In genomic region chr3:187798531-187799520, GRCh38 we compare ENCODE assay signal across 11 cellular contexts. TPM values are rescaled to one million over a fixed set of nuclear protein-coding genes. Genes with fewer than 3 reads are reported as not detected.
DNase-seq lines count a peak whose midpoint lies in the region; ATAC-seq, FAIRE-seq and TF ChIP-seq lines count a peak whose summit lies in the region.
"Had no signal": no experiment of that assay in that cellular context is flagged by ENCODE, and none has a peak within 500 bp of the region (broad histone marks: within the 10 kb centered on the region; RNA-seq: fewer than 3 reads in every experiment).

No MANE protein-coding gene starts in this region.

- H3K4me1 ChIP-seq in HAP-1 (peaks cover 3% of the 10 kb centered on the region; the same call in 1 of the 2 replicates), lower lobe of right lung (peaks cover 22% of the 10 kb centered on the region), kidney (ENCODE audit: control insufficient read depth in 1 of 2, insufficient read depth in 1 of 2, low read depth in 1 of 2, low read length in 2 of 2) (no peaks in the 10 kb centered on the region)
- H3K4me1 ChIP-seq: colonic mucosa had no signal

- no peaks in the 10 kb centered on the region for H3K36me3 ChIP-seq in HAP-1 (replicated peaks)
- H3K36me3 ChIP-seq in lower lobe of right lung, result no peaks in the 10 kb centered on the region
- no peaks in the 10 kb centered on the region for H3K36me3 ChIP-seq in kidney (ENCODE audit: control insufficient read depth in 1 of 2, insufficient read depth in 2 of 2, low read length in 2 of 2)
- H3K36me3 ChIP-seq: colonic mucosa, pancreas had no signal

- H3K4me3 Mint-ChIP-seq in T-helper 1 cell treated with Interleukin-12 subunit alpha and Interleukin-12 subunit beta and Interleukin-4 antibody, amounts not matched to agents 30 μg/mL and 1 μg/mL, for 36 hours, result peak overlapping the region; percentile 65

- H3K27me3 ChIP-seq in HAP-1 (ENCODE audit: low read depth) (no peaks in the 10 kb centered on the region), lower lobe of right lung (ENCODE audit: low read depth) (no peaks in the 10 kb centered on the region)
- H3K27me3 ChIP-seq: colonic mucosa, pancreas had no signal

- H3K9ac ChIP-seq in kidney (ENCODE audit: low read length in 2 of 2), result no peak overlapping the region

- H3K36me3 Mint-ChIP-seq in T-helper 1 cell treated with Interleukin-12 subunit alpha and Interleukin-12 subunit beta and Interleukin-4 antibody, amounts not matched to agents 30 μg/mL and 1 μg/mL, for 36 hours (ENCODE audit: low read depth), result peaks cover 31% of the 10 kb centered on the region

- peak; percentile 79 for ATAC-seq in lower lobe of right lung

- H3K27ac Mint-ChIP-seq in T-helper 1 cell treated with Interleukin-12 subunit alpha and Interleukin-12 subunit beta and Interleukin-4 antibody, amounts not matched to agents 30 μg/mL and 1 μg/mL, for 36 hours, result peak overlapping the region; percentile 91

- no peaks in the 10 kb centered on the region for H3K9me3 ChIP-seq in HAP-1
- no peaks in the 10 kb centered on the region for H3K9me3 ChIP-seq in lower lobe of right lung
- no peaks in the 10 kb centered on the region for H3K9me3 ChIP-seq in kidney (ENCODE audit: control insufficient read depth in 1 of 2, low read length in 2 of 2)
- H3K9me3 ChIP-seq: colonic mucosa, pancreas had no signal

- H3K27me3 Mint-ChIP-seq in T-helper 1 cell treated with Interleukin-12 subunit alpha and Interleukin-12 subunit beta and Interleukin-4 antibody, amounts not matched to agents 30 μg/mL and 1 μg/mL, for 36 hours (ENCODE audit: low read depth), result no peaks in the 10 kb centered on the region

- intact Hi-C loops in lower lobe of right lung (cut with DNase I) (no loop called here), kidney (cut with DNase I) (no loop called here)

- H3K27ac ChIP-seq in lower lobe of right lung (peak overlapping the region; percentile 20), kidney (ENCODE audit: low read depth in 2 of 2, low read length in 2 of 2) (no peak overlapping the region)
- H3K27ac ChIP-seq: colonic mucosa had no signal

- peak; percentile 56 for DNase-seq in DMS153 (lab: John Stamatoyannopoulos, UW)
- peak; percentile 4 to 13 for DNase-seq in HAP-1 (ENCODE audit: low spot score in 2 of 2)
- no peak for DNase-seq in lower lobe of right lung
- DNase-seq in RPMI8226, result no peak
- DNase-seq in kidney, result no peak
- DNase-seq in NAMALWA (ENCODE audit: low spot score), result no peak
- DNase-seq: colonic mucosa, NCI-H526, pancreas had no signal

- H3K4me1 Mint-ChIP-seq in T-helper 1 cell treated with Interleukin-12 subunit alpha and Interleukin-12 subunit beta and Interleukin-4 antibody, amounts not matched to agents 30 μg/mL and 1 μg/mL, for 36 hours (ENCODE audit: low read depth), result peaks cover 70% of the 10 kb centered on the region

- in situ Hi-C loops in HAP-1 (cut with MboI; ENCODE audit: low sequenced_read_pairs), result no loop called here

- TF ChIP-seq CTCF in lower lobe of right lung (IDR thresholded peaks at IDR 0.05) (no peak), kidney (IDR thresholded peaks at IDR 0.05; ENCODE audit: borderline replicate concordance, extremely low read depth, insufficient read depth) (no peak)

- FAIRE-seq in kidney (lab: Jason Lieb, UNC), result no peak
- FAIRE-seq: frontal cortex, pancreas had no signal

- peaks cover 26% of the 10 kb centered on the region for H3K9me3 Mint-ChIP-seq in T-helper 1 cell treated with Interleukin-12 subunit alpha and Interleukin-12 subunit beta and Interleukin-4 antibody, amounts not matched to agents 30 μg/mL and 1 μg/mL, for 36 hours

- H3K4me3 ChIP-seq in HAP-1, result no peak overlapping the region
- H3K4me3 ChIP-seq in lower lobe of right lung, result no peak overlapping the region
- H3K4me3 ChIP-seq in kidney (ENCODE audit: low read length in 2 of 2), result no peak overlapping the region
- H3K4me3 ChIP-seq: colonic mucosa had no signal

RNA-seq across cellular contexts. Expression of gene BCL6, which starts 53.6 kb away (rescaled TPM):
- total RNA-seq in lower lobe of right lung (123 TPM), kidney (110 TPM)
- polyA plus RNA-seq in kidney (ENCODE audit: insufficient read depth, low read depth, low replicate concordance), result 7.3 TPM

Comparison
In these comparisons a context has a peak if more than half of its experiments do, and no peak if none do; other contexts are left out.
1. DNase-seq: peak in DMS153 (single experiment) and HAP-1 (2 of 2); none in lower lobe of right lung (single experiment), RPMI8226 (single experiment), kidney (single experiment) and NAMALWA (single experiment).